Comparison of ENCODE assay signal across 10 cellular contexts in the genomic region with DNA sequence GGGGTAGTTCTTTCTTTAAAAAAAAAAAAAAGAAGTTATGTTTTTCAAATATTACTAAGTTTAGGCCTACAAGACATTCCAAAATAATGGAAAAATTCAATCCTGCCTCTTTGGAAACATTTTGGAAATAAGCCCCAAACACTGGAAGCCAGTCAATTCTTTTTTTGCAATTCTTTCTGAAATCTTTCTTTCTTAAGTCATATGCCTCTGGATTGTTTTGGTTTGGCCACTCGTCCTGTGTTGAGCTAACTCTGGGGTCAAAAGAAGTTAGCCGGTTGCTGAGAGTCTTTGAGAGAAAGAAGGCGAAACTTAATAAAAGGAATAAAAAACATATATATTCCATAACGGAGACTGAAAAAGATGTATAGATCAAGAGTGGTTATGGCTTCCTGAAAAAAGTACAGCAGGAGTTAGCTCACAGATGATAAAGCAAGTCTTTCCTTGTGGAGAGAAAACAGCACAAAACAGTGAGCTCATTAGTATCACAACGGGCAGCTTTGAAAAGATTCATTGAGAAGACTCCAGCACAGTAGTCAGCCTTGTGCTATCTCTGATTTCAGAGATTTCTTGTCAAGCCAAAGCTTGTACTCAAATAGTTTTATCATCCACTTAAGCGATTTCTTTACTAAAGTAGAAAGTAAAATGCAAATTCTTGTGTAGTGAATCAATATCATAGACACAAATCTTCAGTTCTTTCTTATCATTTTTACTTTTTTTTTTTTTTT.
DNase-seq lines count a peak whose midpoint lies in the region; ATAC-seq and TF ChIP-seq lines count a peak whose summit lies in the region.
"Had no signal": no experiment of that assay in that cellular context is flagged by ENCODE, and none has a peak within 500 bp of the region (broad histone marks: within the 10 kb centered on the region; RNA-seq: fewer than 3 reads in every experiment).

No MANE protein-coding gene starts in this region.

- TF ChIP-seq CTCF in transverse colon (IDR thresholded peaks at IDR 0.05), result no peak

- H3K4me3 ChIP-seq in muscle layer of duodenum (ENCODE audit: low read depth in 1 of 2, low read length in 2 of 2) (no peak overlapping the region), transverse colon (no peak overlapping the region)

- intact Hi-C loops in transverse colon (cut with DNase I; ENCODE audit: low total_unique reads), result no loop called here

- TF ChIP-seq EP300 in transverse colon (IDR thresholded peaks at IDR 0.05; ENCODE audit: low read depth), result no peak

- WGBS in transverse colon (ENCODE audit: low coverage in 1 of 2), 2 donors, result 56 to 63% methylated on average over 6 of the region's 6 CpGs

- no peak for ATAC-seq in HG03442 (IDR thresholded peaks at IDR 0.05; ENCODE audit: unreplicated experiment)
- no peak for ATAC-seq in GM18520 (IDR thresholded peaks at IDR 0.05; ENCODE audit: unreplicated experiment)

- H3K9me3 ChIP-seq in muscle layer of duodenum (ENCODE audit: control insufficient read depth in 1 of 2, low read length in 2 of 2), result no peaks in the 10 kb centered on the region
- H3K9me3 ChIP-seq in transverse colon, result no peaks in the 10 kb centered on the region

- no peak for TF ChIP-seq POLR2A in transverse colon (IDR thresholded peaks at IDR 0.05)

- H3K4me1 ChIP-seq in muscle layer of duodenum (ENCODE audit: control insufficient read depth in 1 of 2, insufficient read depth in 2 of 2, low read length in 2 of 2), result peaks cover 0 to 14% of the 10 kb centered on the region in 2 donors
- peaks cover 0 to 5% (median 0%) of the 10 kb centered on the region in 4 donors for H3K4me1 ChIP-seq in transverse colon

- no peaks in the 10 kb centered on the region for H3K27me3 ChIP-seq in muscle layer of duodenum (ENCODE audit: low read depth, low read length)
- no peaks in the 10 kb centered on the region for H3K27me3 ChIP-seq in transverse colon

- in situ Hi-C loops in transverse colon (cut with MboI; ENCODE audit: low pct_ligation_motif_present in 1 of 4, low pct_unique_long_range_greater_than_20kb in 1 of 4, low sequenced_read_pairs in 3 of 4), result no loop called here

- H3K27ac ChIP-seq in angular gyrus (ENCODE audit: low read depth, low read length), result peak overlapping the region; percentile 52
- H3K27ac ChIP-seq in muscle layer of duodenum (ENCODE audit: low read length), result peak overlapping the region; percentile 8
- peak overlapping the region; percentile 21 to 52 (median 30) for H3K27ac ChIP-seq in transverse colon

- DNase-seq in fibroblast of the conjunctiva (ENCODE audit: low read depth) (peak; percentile 16), transverse colon (no peak), T-helper 2 cell (no peak)
- DNase-seq: activated effector memory CD4-positive, alpha-beta T cell treated with anti-CD3 and anti-CD28 coated beads, Interleukin-2, amount 50 U/mL, for 16 hours; effector CD8-positive, alpha-beta T cell; KG1 had no signal

- H3K36me3 ChIP-seq in muscle layer of duodenum (ENCODE audit: control insufficient read depth in 1 of 2, insufficient read depth in 2 of 2, low read length in 2 of 2) (no peaks in the 10 kb centered on the region), transverse colon (no peaks in the 10 kb centered on the region)
